12 cellular contexts compared by ENCODE assay signal in the genomic region with DNA sequence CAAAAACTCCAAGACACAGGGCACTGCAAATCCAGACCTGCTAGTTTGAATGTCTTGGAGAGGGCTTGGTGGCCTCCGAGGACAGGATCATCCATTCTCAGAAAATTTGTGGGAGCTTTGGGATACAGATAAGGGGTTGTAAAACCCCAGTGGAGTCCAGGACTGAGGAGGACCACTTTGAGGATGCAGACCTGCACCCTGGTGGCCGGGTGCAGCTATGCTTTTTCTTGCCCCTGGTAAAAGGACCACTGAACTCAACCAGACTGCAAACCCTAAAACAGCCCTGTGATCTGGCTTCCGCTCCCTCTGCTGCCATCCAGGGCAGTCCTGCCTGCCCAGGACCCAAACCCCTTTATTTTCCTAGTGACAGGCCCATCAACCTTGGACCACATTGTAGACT.
DNase-seq lines count a peak whose midpoint lies in the region; ATAC-seq and TF ChIP-seq lines count a peak whose summit lies in the region.
"Had no signal": no experiment of that assay in that cellular context is flagged by ENCODE, and none has a peak within 500 bp of the region (broad histone marks: within the 10 kb centered on the region; RNA-seq: fewer than 3 reads in every experiment).

No MANE protein-coding gene starts in this region.

- no peak overlapping the region for H3K4ac ChIP-seq in mesendoderm (ENCODE audit: low read depth, low read length)

- H2AK5ac ChIP-seq in mesendoderm (ENCODE audit: low read length) = no peak overlapping the region

- H2BK120ac ChIP-seq in mesendoderm (ENCODE audit: low read depth, low read length) = peak overlapping the region; percentile 7

- H3K9ac ChIP-seq in Karpas-422 (ENCODE audit: low read length) (no peak overlapping the region), mesendoderm (ENCODE audit: low read length) (no peak overlapping the region)

- H3K9me2 ChIP-seq in Karpas-422 (replicated peaks; ENCODE audit: insufficient read depth, low read length) = no peaks in the 10 kb centered on the region

- in situ Hi-C loops in brain microvascular endothelial cell (cut with HindIII; ENCODE audit: low pct_ligation_motif_present, low sequenced_read_pairs) = no loop called here

- peak; percentile 8 for DNase-seq in DMS53 (lab: John Stamatoyannopoulos, UW)
- DNase-seq in DMS53 treated with DMSO at 0.1 percent for 48 hours (lab: John Stamatoyannopoulos, UW; ENCODE audit: unreplicated experiment) = no peak
- DNase-seq in Karpas-422 = peak; percentile 61
- peak; percentile 13 for DNase-seq in brain microvascular endothelial cell
- peak; percentile 75 for DNase-seq in mesendoderm
- DNase-seq in stimulated activated CD4-positive, alpha-beta T cell treated with anti-CD3 and anti-CD28 coated beads, Interleukin-4, amount 100 ng/mL, for 24 hours = no peak
- DNase-seq in naive thymus-derived CD8-positive, alpha-beta T cell = no peak
- DNase-seq: 8988T, erythroblast, left colon, ovary had no signal

- H2AFZ ChIP-seq in Karpas-422 (ENCODE audit: low read length) = no peak overlapping the region

- H3K27me3 ChIP-seq in Karpas-422 (ENCODE audit: low read length) (no peaks in the 10 kb centered on the region; the same call in 1 of the 2 replicates), brain microvascular endothelial cell (replicated peaks) (no peaks in the 10 kb centered on the region), mesendoderm (ENCODE audit: insufficient read depth, low read length, poor library complexity) (no peaks in the 10 kb centered on the region)
- H3K27me3 ChIP-seq: ovary had no signal

- POLR2A ChIA-PET in naive thymus-derived CD8-positive, alpha-beta T cell (lab: Charles Lee) = no interaction called here

- ATAC-seq in naive thymus-derived CD8-positive, alpha-beta T cell = no peak
- no peak for ATAC-seq in GM21723 (IDR thresholded peaks at IDR 0.05; ENCODE audit: unreplicated experiment)
- ATAC-seq: left colon had no signal

- H2BK15ac ChIP-seq in mesendoderm (replicated peaks; ENCODE audit: low read depth) = no peak overlapping the region

- peaks cover 0 to 14% (median 4%) of the 10 kb centered on the region in 9 donors for H3K9me3 Mint-ChIP-seq in naive thymus-derived CD8-positive, alpha-beta T cell

- H4K20me1 ChIP-seq in Karpas-422 (ENCODE audit: insufficient read depth, low read depth, low read length) = no peaks in the 10 kb centered on the region

- H3K79me2 ChIP-seq in Karpas-422 (ENCODE audit: low read length) = no peaks in the 10 kb centered on the region
- H3K79me2 ChIP-seq in mesendoderm (ENCODE audit: control insufficient read depth, insufficient read depth, low read length) = no peaks in the 10 kb centered on the region

- H3K4me1 ChIP-seq in Karpas-422 (ENCODE audit: low read length) (peaks cover 3% of the 10 kb centered on the region), mesendoderm (ENCODE audit: control insufficient read depth, low read depth, low read length) (peaks cover 7% of the 10 kb centered on the region)

- H3K18ac ChIP-seq in mesendoderm (ENCODE audit: low read length) = no peak overlapping the region

- H3K4me3 ChIP-seq in Karpas-422 (ENCODE audit: low read length) = no peak overlapping the region
- H3K4me3 ChIP-seq in brain microvascular endothelial cell (ENCODE audit: low read depth, low read length) = no peak overlapping the region
- H3K4me3 ChIP-seq in mesendoderm (ENCODE audit: low read length) = no peak overlapping the region
- H3K4me3 ChIP-seq: ovary had no signal

- no peak overlapping the region for H3K27ac Mint-ChIP-seq in naive thymus-derived CD8-positive, alpha-beta T cell

- H4K5ac ChIP-seq in mesendoderm (ENCODE audit: low read length) = no peak overlapping the region

- H3K36me3 ChIP-seq in Karpas-422 (ENCODE audit: insufficient read depth, low read length) (no peaks in the 10 kb centered on the region), brain microvascular endothelial cell (replicated peaks) (no peaks in the 10 kb centered on the region), mesendoderm (ENCODE audit: control insufficient read depth, insufficient read depth, low read length) (no peaks in the 10 kb centered on the region)
- H3K36me3 ChIP-seq: ovary had no signal

- H3K4me3 Mint-ChIP-seq in naive thymus-derived CD8-positive, alpha-beta T cell = no peak overlapping the region

- H3K56ac ChIP-seq in mesendoderm (ENCODE audit: low read length) = no peak overlapping the region

- no peaks in the 10 kb centered on the region for H3K4me1 Mint-ChIP-seq in naive thymus-derived CD8-positive, alpha-beta T cell

- H4K8ac ChIP-seq in mesendoderm (ENCODE audit: low read depth, low read length) = no peak overlapping the region

- H3K9me3 ChIP-seq in Karpas-422 (ENCODE audit: low read length) = no peaks in the 10 kb centered on the region
- H3K9me3 ChIP-seq: ovary had no signal

- peaks cover 2 to 7% (median 4%) of the 10 kb centered on the region in 5 donors for H3K27me3 Mint-ChIP-seq in naive thymus-derived CD8-positive, alpha-beta T cell

- H2BK5ac ChIP-seq in mesendoderm (ENCODE audit: low read length) = no peak overlapping the region

- H3K27ac ChIP-seq in Karpas-422 (ENCODE audit: low read length) = no peak overlapping the region
- H3K27ac ChIP-seq in brain microvascular endothelial cell = no peak overlapping the region
- H3K27ac ChIP-seq in mesendoderm (ENCODE audit: low read depth, low read length) = no peak overlapping the region
- H3K27ac ChIP-seq: ovary had no signal

- H3K4me2 ChIP-seq in Karpas-422 (ENCODE audit: low read depth, low read length, poor library complexity, severe bottlenecking) (no peak overlapping the region), mesendoderm (ENCODE audit: low read length) (no peak overlapping the region)

- WGBS in mesendoderm (ENCODE audit: extremely low coverage, insufficient coverage, low lambda C conversion rate) = no CpG with 5 or more reads among the region's 3 CpGs

- no peak overlapping the region for H3K23ac ChIP-seq in mesendoderm (ENCODE audit: low read length)

- peaks cover 0 to 5% (median 0%) of the 10 kb centered on the region in 3 donors for H3K36me3 Mint-ChIP-seq in naive thymus-derived CD8-positive, alpha-beta T cell

- TF ChIP-seq CTCF in brain microvascular endothelial cell (IDR thresholded peaks at IDR 0.05; ENCODE audit: low read depth, low read length, missing control alignments) = peak; percentile 70

- no peaks in the 10 kb centered on the region for H3K79me1 ChIP-seq in mesendoderm (ENCODE audit: low read length)

Comparison
In these comparisons a context has a peak if more than half of its experiments do, and no peak if none do; other contexts are left out.
1. DNase-seq: peak in DMS53 (single experiment), Karpas-422 (single experiment), brain microvascular endothelial cell (single experiment) and mesendoderm (single experiment); none in DMS53 treated with DMSO at 0.1 percent for 48 hours (single experiment), stimulated activated CD4-positive, alpha-beta T cell treated with anti-CD3 and anti-CD28 coated beads, Interleukin-4, amount 100 ng/mL, for 24 hours (single experiment) and naive thymus-derived CD8-positive, alpha-beta T cell (0 of 10).